ENCODE assay signal across 8 cellular contexts in the genomic region with DNA sequence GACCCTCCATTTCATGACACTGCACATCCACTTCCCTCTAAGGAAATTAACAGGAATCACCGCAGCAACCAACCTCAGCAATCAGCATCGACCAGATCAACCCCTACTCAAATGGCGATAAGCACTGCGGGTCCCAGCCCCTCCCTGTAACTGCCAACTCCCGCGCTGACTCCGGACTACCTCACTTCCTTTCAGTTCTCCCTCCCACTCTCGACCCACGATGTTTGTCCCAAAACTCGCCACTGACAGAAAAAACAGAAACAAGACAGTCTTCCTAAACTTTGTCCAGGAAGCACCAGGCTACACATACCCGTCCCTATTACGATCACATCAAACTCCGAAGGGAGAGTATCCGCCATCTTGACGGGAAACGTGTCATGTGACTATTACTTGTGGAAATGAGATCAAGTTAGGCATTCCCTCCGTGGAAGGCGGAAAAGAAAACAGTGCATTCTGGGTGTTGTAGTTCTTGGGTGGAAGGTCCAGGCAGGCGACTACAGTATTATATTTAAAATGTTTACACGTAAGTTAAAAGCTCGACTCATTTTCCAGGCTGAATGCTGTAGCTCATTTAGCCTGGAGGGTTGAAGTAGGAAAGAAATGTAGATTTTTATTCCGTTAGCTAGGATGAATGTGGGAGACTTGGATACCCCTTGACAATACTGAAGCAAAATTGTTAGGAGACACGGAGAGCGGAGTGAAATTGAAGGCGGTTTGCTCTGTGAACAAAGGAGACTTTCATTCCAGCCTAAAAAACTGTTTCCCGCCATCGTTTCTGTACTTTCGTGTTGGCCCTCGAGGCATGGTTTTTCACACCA.
A peak's percentile ranks its signal among the peaks of the same experiment; 100 is the strongest.
DNase-seq lines count a peak whose midpoint lies in the region; ATAC-seq and FAIRE-seq lines count a peak whose summit lies in the region.

A gene with protein sequence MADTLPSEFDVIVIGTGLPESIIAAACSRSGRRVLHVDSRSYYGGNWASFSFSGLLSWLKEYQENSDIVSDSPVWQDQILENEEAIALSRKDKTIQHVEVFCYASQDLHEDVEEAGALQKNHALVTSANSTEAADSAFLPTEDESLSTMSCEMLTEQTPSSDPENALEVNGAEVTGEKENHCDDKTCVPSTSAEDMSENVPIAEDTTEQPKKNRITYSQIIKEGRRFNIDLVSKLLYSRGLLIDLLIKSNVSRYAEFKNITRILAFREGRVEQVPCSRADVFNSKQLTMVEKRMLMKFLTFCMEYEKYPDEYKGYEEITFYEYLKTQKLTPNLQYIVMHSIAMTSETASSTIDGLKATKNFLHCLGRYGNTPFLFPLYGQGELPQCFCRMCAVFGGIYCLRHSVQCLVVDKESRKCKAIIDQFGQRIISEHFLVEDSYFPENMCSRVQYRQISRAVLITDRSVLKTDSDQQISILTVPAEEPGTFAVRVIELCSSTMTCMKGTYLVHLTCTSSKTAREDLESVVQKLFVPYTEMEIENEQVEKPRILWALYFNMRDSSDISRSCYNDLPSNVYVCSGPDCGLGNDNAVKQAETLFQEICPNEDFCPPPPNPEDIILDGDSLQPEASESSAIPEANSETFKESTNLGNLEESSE (minus strand): TSS at position 385 of the 818 bp plus-strand sequence. CDS start 26 bp downstream, at position 359.

- ATAC-seq in GM19372 (IDR thresholded peaks at IDR 0.05; ENCODE audit: low read depth, unreplicated experiment), result peak; percentile 98
- ATAC-seq in HG03558 (IDR thresholded peaks at IDR 0.05; ENCODE audit: extremely low read depth, unreplicated experiment), result peak; percentile 97

- peak; percentile 72 for FAIRE-seq in endometrium (lab: Jason Lieb, UNC)

- DNase-seq in AG08396 (ENCODE audit: low spot score) (peak; percentile 82), middle frontal gyrus (ENCODE audit: extremely low spot score, low spot score) (peak; percentile 67), COLO668 (lab: John Stamatoyannopoulos, UW; ENCODE audit: unreplicated experiment) (no peak)
- peak; percentile 30 for DNase-seq in activated CD4-positive, alpha-beta T cell treated with anti-CD3 and anti-CD28 coated beads, Interleukin-2, amount 50 U/mL, for 4 hours
- peak; percentile 3 to 12 for DNase-seq in stimulated activated CD8-positive, alpha-beta memory T cell treated with anti-CD3 and anti-CD28 coated beads, Interleukin-4, amount 100 ng/mL, for 1 hour (ENCODE audit: low read depth in 2 of 2, low spot score in 1 of 2)
